In genomic region chrX:135112096-135112729, GRCh38 we compare ENCODE assay signal across 8 cellular contexts.
DNase-seq lines count a peak whose midpoint lies in the region; ATAC-seq and FAIRE-seq lines count a peak whose summit lies in the region.

No MANE protein-coding gene starts in this region.

- ATAC-seq in GM18861 (IDR thresholded peaks at IDR 0.05; ENCODE audit: unreplicated experiment) = peak; percentile 30
- ATAC-seq in stimulated activated naive B cell treated with anti-CD40 and anti-IgM and Interleukin-4, amounts not matched to agents 10 μg/mL and 1 μg/mL and 100 μg/mL, for 72 hours (replicated peaks) = peak; percentile 38 to 44

- H3K27ac Mint-ChIP-seq in stimulated activated naive B cell treated with anti-CD40 and anti-IgM and Interleukin-4, amounts not matched to agents 10 μg/mL and 1 μg/mL and 100 μg/mL, for 72 hours = no peak overlapping the region

- no peaks in the 10 kb centered on the region for H3K9me3 Mint-ChIP-seq in stimulated activated naive B cell treated with anti-CD40 and anti-IgM and Interleukin-4, amounts not matched to agents 10 μg/mL and 1 μg/mL and 100 μg/mL, for 72 hours

- peak; percentile 9 for DNase-seq in COLO829 (ENCODE audit: low spot score)
- peak; percentile 51 for DNase-seq in NAMALWA (ENCODE audit: low spot score)
- DNase-seq in activated CD8-positive, alpha-beta memory T cell treated with anti-CD3 and anti-CD28 coated beads, Interleukin-2, amount 50 U/mL, for 4 hours = peak; percentile 29
- DNase-seq in globus pallidus (ENCODE audit: low spot score) = peak; percentile 28
- peak; percentile 27 for DNase-seq in stimulated activated naive B cell treated with anti-CD40 and anti-IgM and Interleukin-4, amounts not matched to agents 10 μg/mL and 1 μg/mL and 100 μg/mL, for 72 hours
- no peak for DNase-seq in HTR-8/SVneo (ENCODE audit: insufficient read length, low spot score)
- no peak for DNase-seq in NCI-H1048 (lab: John Stamatoyannopoulos, UW)

- peaks cover 4 to 5% of the 10 kb centered on the region in 2 donors for H3K4me1 Mint-ChIP-seq in stimulated activated naive B cell treated with anti-CD40 and anti-IgM and Interleukin-4, amounts not matched to agents 10 μg/mL and 1 μg/mL and 100 μg/mL, for 72 hours

- FAIRE-seq in HTR-8/SVneo (lab: Jason Lieb, UNC) = no peak

- H3K27me3 Mint-ChIP-seq in stimulated activated naive B cell treated with anti-CD40 and anti-IgM and Interleukin-4, amounts not matched to agents 10 μg/mL and 1 μg/mL and 100 μg/mL, for 72 hours = peaks cover 13 to 31% of the 10 kb centered on the region in 2 donors

- no peak overlapping the region for H3K4me3 Mint-ChIP-seq in stimulated activated naive B cell treated with anti-CD40 and anti-IgM and Interleukin-4, amounts not matched to agents 10 μg/mL and 1 μg/mL and 100 μg/mL, for 72 hours

- H3K36me3 Mint-ChIP-seq in stimulated activated naive B cell treated with anti-CD40 and anti-IgM and Interleukin-4, amounts not matched to agents 10 μg/mL and 1 μg/mL and 100 μg/mL, for 72 hours = no peaks in the 10 kb centered on the region

Comparison
In these comparisons a context has a peak if more than half of its experiments do, and no peak if none do; other contexts are left out.
1. DNase-seq: peak in COLO829 (single experiment), NAMALWA (single experiment), activated CD8-positive, alpha-beta memory T cell treated with anti-CD3 and anti-CD28 coated beads, Interleukin-2, amount 50 U/mL, for 4 hours (single experiment), globus pallidus (single experiment) and stimulated activated naive B cell treated with anti-CD40 and anti-IgM and Interleukin-4, amounts not matched to agents 10 μg/mL and 1 μg/mL and 100 μg/mL, for 72 hours (single experiment); none in HTR-8/SVneo (single experiment) and NCI-H1048 (single experiment).